ENCODE assay signal across 8 cellular contexts in the genomic region with DNA sequence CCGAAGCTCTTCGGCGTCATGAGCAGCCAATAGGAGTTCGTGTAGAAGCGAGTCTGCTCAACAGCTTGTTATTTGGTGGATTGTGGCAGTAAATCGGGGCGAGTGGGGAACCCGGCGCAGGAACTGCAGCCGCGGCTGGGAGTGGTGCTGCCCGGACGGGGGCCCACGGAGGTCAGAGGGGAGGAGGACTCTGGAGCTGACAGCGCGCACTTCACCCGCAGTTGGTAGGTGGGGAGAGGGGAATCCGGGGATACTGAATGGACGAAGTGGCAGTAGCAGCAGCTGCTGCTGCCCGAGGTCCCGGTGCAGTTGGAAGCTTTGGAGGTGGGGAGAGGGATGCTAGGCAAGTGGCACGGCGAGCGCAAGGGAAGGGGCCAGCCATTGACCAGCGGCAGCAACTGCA. TPM values are rescaled to one million over a fixed set of nuclear protein-coding genes. Genes with fewer than 3 reads are reported as not detected.
DNase-seq lines count a peak whose midpoint lies in the region; ATAC-seq and TF ChIP-seq lines count a peak whose summit lies in the region.

A gene with protein sequence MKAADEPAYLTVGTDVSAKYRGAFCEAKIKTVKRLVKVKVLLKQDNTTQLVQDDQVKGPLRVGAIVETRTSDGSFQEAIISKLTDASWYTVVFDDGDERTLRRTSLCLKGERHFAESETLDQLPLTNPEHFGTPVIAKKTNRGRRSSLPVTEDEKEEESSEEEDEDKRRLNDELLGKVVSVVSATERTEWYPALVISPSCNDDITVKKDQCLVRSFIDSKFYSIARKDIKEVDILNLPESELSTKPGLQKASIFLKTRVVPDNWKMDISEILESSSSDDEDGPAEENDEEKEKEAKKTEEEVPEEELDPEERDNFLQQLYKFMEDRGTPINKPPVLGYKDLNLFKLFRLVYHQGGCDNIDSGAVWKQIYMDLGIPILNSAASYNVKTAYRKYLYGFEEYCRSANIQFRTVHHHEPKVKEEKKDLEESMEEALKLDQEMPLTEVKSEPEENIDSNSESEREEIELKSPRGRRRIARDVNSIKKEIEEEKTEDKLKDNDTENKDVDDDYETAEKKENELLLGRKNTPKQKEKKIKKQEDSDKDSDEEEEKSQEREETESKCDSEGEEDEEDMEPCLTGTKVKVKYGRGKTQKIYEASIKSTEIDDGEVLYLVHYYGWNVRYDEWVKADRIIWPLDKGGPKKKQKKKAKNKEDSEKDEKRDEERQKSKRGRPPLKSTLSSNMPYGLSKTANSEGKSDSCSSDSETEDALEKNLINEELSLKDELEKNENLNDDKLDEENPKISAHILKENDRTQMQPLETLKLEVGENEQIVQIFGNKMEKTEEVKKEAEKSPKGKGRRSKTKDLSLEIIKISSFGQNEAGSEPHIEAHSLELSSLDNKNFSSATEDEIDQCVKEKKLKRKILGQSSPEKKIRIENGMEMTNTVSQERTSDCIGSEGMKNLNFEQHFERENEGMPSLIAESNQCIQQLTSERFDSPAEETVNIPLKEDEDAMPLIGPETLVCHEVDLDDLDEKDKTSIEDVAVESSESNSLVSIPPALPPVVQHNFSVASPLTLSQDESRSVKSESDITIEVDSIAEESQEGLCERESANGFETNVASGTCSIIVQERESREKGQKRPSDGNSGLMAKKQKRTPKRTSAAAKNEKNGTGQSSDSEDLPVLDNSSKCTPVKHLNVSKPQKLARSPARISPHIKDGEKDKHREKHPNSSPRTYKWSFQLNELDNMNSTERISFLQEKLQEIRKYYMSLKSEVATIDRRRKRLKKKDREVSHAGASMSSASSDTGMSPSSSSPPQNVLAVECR (plus strand): TSS at position 79 of the 403 bp plus-strand sequence. CDS start 1,300 bp downstream, outside the sequence.

- TF ChIP-seq CTCF in body of pancreas (IDR thresholded peaks at IDR 0.05) (peak in 1 of 7 experiments; percentile 3), left lung (IDR thresholded peaks at IDR 0.05) (no peak)

- 0 to 1% methylated on average over 22 to 25 of the region's 25 CpGs for WGBS in body of pancreas, 2 donors

- H3K9me3 ChIP-seq in SK-N-MC (ENCODE audit: low read depth, low read length) (no peaks in the 10 kb centered on the region), body of pancreas (no peaks in the 10 kb centered on the region), left lung (no peaks in the 10 kb centered on the region)

- intact Hi-C loops in body of pancreas (cut with DNase I), result no loop called here
- intact Hi-C loops in left lung (cut with DNase I), result no loop called here

- TF ChIP-seq POLR2A in body of pancreas (IDR thresholded peaks at IDR 0.05), result peak; percentile 84 to 94 (median 93)

- no peaks in the 10 kb centered on the region for H3K27me3 ChIP-seq in body of pancreas
- H3K27me3 ChIP-seq in left lung, result no peaks in the 10 kb centered on the region

- H3K4me3 ChIP-seq in SK-N-MC (peak within 1 kb of the TSS; percentile 98), body of pancreas (peak within 1 kb of the TSS; percentile 65 to 86), left lung (peak within 1 kb of the TSS; percentile 95)

- H3K4me1 ChIP-seq in body of pancreas (peaks cover 16% of the 10 kb centered on the region), left lung (peaks cover 18 to 50% of the 10 kb centered on the region in 2 donors)

- H3K27ac ChIP-seq in SK-N-MC, result peak within 1 kb of the TSS; percentile 99
- peak within 1 kb of the TSS; percentile 94 to 98 (median 96) for H3K27ac ChIP-seq in body of pancreas
- peak within 1 kb of the TSS; percentile 98 for H3K27ac ChIP-seq in left lung

- H3K36me3 ChIP-seq in SK-N-MC (ENCODE audit: insufficient read depth, low read length) (peaks cover 38% of the 10 kb centered on the region), body of pancreas (replicated peaks in 1 of 2; ENCODE audit: insufficient read depth in 1 of 2, low read depth in 2 of 2) (peaks cover 0 to 2% of the 10 kb centered on the region in 2 donors), left lung (peaks cover 0 to 34% of the 10 kb centered on the region in 2 donors)

- ATAC-seq in body of pancreas (peak; percentile 1), left lung (no peak)

- peak; percentile 57 for DNase-seq in COLO668 (lab: John Stamatoyannopoulos, UW; ENCODE audit: unreplicated experiment)
- DNase-seq in SK-N-MC (ENCODE audit: low read depth, low spot score), result no peak
- DNase-seq in body of pancreas, result peak in 3 of 4 donors; percentile 88 to 92 (median 92)
- DNase-seq in left lung, result peak; percentile 89 to 94
- peak; percentile 71 for DNase-seq in stimulated activated CD4-positive, alpha-beta T cell treated with anti-CD3 and anti-CD28 coated beads, Interleukin-4, amount 100 ng/mL, for 1 hour
- no peak for DNase-seq in AML-193 (lab: John Stamatoyannopoulos, UW)
- no peak for DNase-seq in middle frontal gyrus (ENCODE audit: extremely low spot score, low spot score)
- DNase-seq in 8988T, result no peak

- peak within 1 kb of the TSS; percentile 97 for H3K9ac ChIP-seq in SK-N-MC (ENCODE audit: insufficient read length)

RNA-seq across cellular contexts. Expression of the gene that starts here (rescaled TPM):
- total RNA-seq in body of pancreas (10 to 100 TPM; 23.6 to 28.3 TPM), left lung (10 to 100 TPM; 27.6 to 27.7 TPM)

Comparison
In these comparisons a context has a peak if more than half of its experiments do, and no peak if none do; other contexts are left out.
1. DNase-seq: peak in COLO668 (single experiment), body of pancreas (3 of 4), left lung (2 of 2) and stimulated activated CD4-positive, alpha-beta T cell treated with anti-CD3 and anti-CD28 coated beads, Interleukin-4, amount 100 ng/mL, for 1 hour (single experiment); none in SK-N-MC (single experiment), AML-193 (0 of 2), middle frontal gyrus (single experiment) and 8988T (single experiment).
2. Peak in every context shown above with its lines, with median percentiles within 50 percentile points of each other: H3K27ac ChIP-seq and H3K4me3 ChIP-seq.